14 cellular contexts compared by ENCODE assay signal in genomic region chr15:35752134-35752466, GRCh38.
DNase-seq lines count a peak whose midpoint lies in the region; ATAC-seq and TF ChIP-seq lines count a peak whose summit lies in the region.
"Had no signal": no experiment of that assay in that cellular context is flagged by ENCODE, and none has a peak within 500 bp of the region (broad histone marks: within the 10 kb centered on the region; RNA-seq: fewer than 3 reads in every experiment).

No MANE protein-coding gene starts in this region.

- H3K9me3 ChIP-seq in GM23248 (ENCODE audit: low read depth) (no peaks in the 10 kb centered on the region), MM.1S (replicated peaks; ENCODE audit: insufficient read depth, low read length) (no peaks in the 10 kb centered on the region), endocrine pancreas (ENCODE audit: control insufficient read depth, low read length) (no peaks in the 10 kb centered on the region), smooth muscle cell (replicated peaks; ENCODE audit: low read depth) (no peaks in the 10 kb centered on the region)
- H3K9me3 ChIP-seq: BLaER1 had no signal

- H3K36me3 ChIP-seq in GM23248 (ENCODE audit: low read depth), result no peaks in the 10 kb centered on the region
- no peaks in the 10 kb centered on the region for H3K36me3 ChIP-seq in MM.1S (replicated peaks; ENCODE audit: insufficient read depth, low read length)
- H3K36me3 ChIP-seq in endocrine pancreas (ENCODE audit: control insufficient read depth, insufficient read depth, low read length), result no peaks in the 10 kb centered on the region
- H3K36me3 ChIP-seq in smooth muscle cell (ENCODE audit: low read depth), result no peaks in the 10 kb centered on the region
- H3K36me3 ChIP-seq: BLaER1 had no signal

- in situ Hi-C loops in GM23248 (cut with MboI), result no loop called here

- peak overlapping the region; percentile 63; the same call in 1 of the 2 replicates for H2AFZ ChIP-seq in GM23248
- H2AFZ ChIP-seq in MM.1S (ENCODE audit: low read length), result peak overlapping the region; percentile 21; the same call in 1 of the 2 replicates
- no peak overlapping the region for H2AFZ ChIP-seq in smooth muscle cell (ENCODE audit: low read depth)

- H3F3A ChIP-seq in GM23248 (ENCODE audit: insufficient read depth), result no peaks in the 10 kb centered on the region
- no peaks in the 10 kb centered on the region for H3F3A ChIP-seq in MM.1S (ENCODE audit: insufficient read depth, low read length)
- H3F3A ChIP-seq in smooth muscle cell (ENCODE audit: low read depth), result no peaks in the 10 kb centered on the region

- H3K36me3 Mint-ChIP-seq in T-helper 2 cell treated with Interferon-gamma antibody and Interleukin-4, amounts not matched to agents 5 μg/mL and 100 μg/mL, for 36 hours (ENCODE audit: low read depth), result no peaks in the 10 kb centered on the region
- H3K36me3 Mint-ChIP-seq: CD4-positive, alpha-beta memory T cell had no signal

- no peaks in the 10 kb centered on the region for H3K9me3 Mint-ChIP-seq in T-helper 2 cell treated with Interferon-gamma antibody and Interleukin-4, amounts not matched to agents 5 μg/mL and 100 μg/mL, for 36 hours
- H3K9me3 Mint-ChIP-seq: CD4-positive, alpha-beta memory T cell; HFFc6 had no signal

- H4K20me1 ChIP-seq in GM23248 (ENCODE audit: insufficient read depth) (no peaks in the 10 kb centered on the region), MM.1S (ENCODE audit: insufficient read depth, low read length) (no peaks in the 10 kb centered on the region), smooth muscle cell (ENCODE audit: low read depth) (no peaks in the 10 kb centered on the region)
- H4K20me1 ChIP-seq: BLaER1 had no signal

- no peak overlapping the region for H3K9ac ChIP-seq in GM23248
- H3K9ac ChIP-seq in MM.1S (ENCODE audit: low read length), result no peak overlapping the region
- no peak overlapping the region for H3K9ac ChIP-seq in endocrine pancreas (ENCODE audit: control insufficient read depth, insufficient read depth, low read length)
- H3K9ac ChIP-seq in smooth muscle cell (ENCODE audit: low read depth), result no peak overlapping the region
- H3K9ac ChIP-seq: BLaER1, KMS-11 had no signal

- no peaks in the 10 kb centered on the region for H3K27me3 ChIP-seq in GM23248 (replicated peaks; ENCODE audit: insufficient read depth)
- no peaks in the 10 kb centered on the region for H3K27me3 ChIP-seq in MM.1S (replicated peaks; ENCODE audit: insufficient read depth, low read length)
- no peaks in the 10 kb centered on the region for H3K27me3 ChIP-seq in endocrine pancreas (ENCODE audit: control insufficient read depth, insufficient read depth, low read length)
- H3K27me3 ChIP-seq in smooth muscle cell (ENCODE audit: low read depth), result no peaks in the 10 kb centered on the region
- H3K27me3 ChIP-seq: BLaER1 had no signal

- peak overlapping the region; percentile 9 for H3K4me2 ChIP-seq in GM23248 (ENCODE audit: unreplicated experiment)
- H3K4me2 ChIP-seq in MM.1S (ENCODE audit: low read depth, low read length), result no peak overlapping the region
- peak overlapping the region; percentile 78 for H3K4me2 ChIP-seq in smooth muscle cell
- H3K4me2 ChIP-seq: BLaER1, KMS-11 had no signal

- H3K4me3 ChIP-seq in GM23248 (no peak overlapping the region), MM.1S (ENCODE audit: low read length) (no peak overlapping the region), endocrine pancreas (ENCODE audit: control insufficient read depth, insufficient read depth, low read length) (peak overlapping the region; percentile 30), smooth muscle cell (no peak overlapping the region)
- H3K4me3 ChIP-seq: BLaER1 had no signal

- no peak for DNase-seq in GM23248
- DNase-seq in MM.1S, result no peak
- no peak for DNase-seq in smooth muscle cell (lab: John Stamatoyannopoulos, UW; ENCODE audit: unreplicated experiment)
- no peak for DNase-seq in T-helper 2 cell treated with Interferon-gamma antibody and Interleukin-4, amounts not matched to agents 5 μg/mL and 100 μg/mL, for 36 hours (ENCODE audit: low spot score)
- DNase-seq: DMS153, NCI-H226 had no signal

- no peak overlapping the region for H3K27ac Mint-ChIP-seq in T-helper 2 cell treated with Interferon-gamma antibody and Interleukin-4, amounts not matched to agents 5 μg/mL and 100 μg/mL, for 36 hours
- H3K27ac Mint-ChIP-seq: CD4-positive, alpha-beta memory T cell; HFFc6 had no signal

- H3K9me2 ChIP-seq in GM23248 (ENCODE audit: insufficient read depth) (no peaks in the 10 kb centered on the region), MM.1S (replicated peaks; ENCODE audit: insufficient read depth, low read length) (no peaks in the 10 kb centered on the region)

- peaks cover 27% of the 10 kb centered on the region; the same call in 1 of the 2 replicates for H3K4me1 ChIP-seq in GM23248 (ENCODE audit: insufficient read depth)
- H3K4me1 ChIP-seq in MM.1S (ENCODE audit: low read length), result no peaks in the 10 kb centered on the region
- H3K4me1 ChIP-seq in endocrine pancreas (ENCODE audit: control insufficient read depth, insufficient read depth, low read length), result peaks cover 38% of the 10 kb centered on the region
- peaks cover 7% of the 10 kb centered on the region for H3K4me1 ChIP-seq in smooth muscle cell (ENCODE audit: low read depth)
- H3K4me1 ChIP-seq: BLaER1 had no signal

- no peaks in the 10 kb centered on the region for H3K4me1 Mint-ChIP-seq in T-helper 2 cell treated with Interferon-gamma antibody and Interleukin-4, amounts not matched to agents 5 μg/mL and 100 μg/mL, for 36 hours (ENCODE audit: low read depth)

- ATAC-seq in HG03175 (IDR thresholded peaks at IDR 0.05; ENCODE audit: unreplicated experiment) (no peak), HG03469 (IDR thresholded peaks at IDR 0.05; ENCODE audit: unreplicated experiment) (no peak)

- no peak overlapping the region for H3K27ac ChIP-seq in GM23248
- no peak overlapping the region for H3K27ac ChIP-seq in MM.1S (ENCODE audit: low read length)
- no peak overlapping the region for H3K27ac ChIP-seq in smooth muscle cell (ENCODE audit: low read depth)
- H3K27ac ChIP-seq: BLaER1, HL-60, KMS-11 had no signal

- H3K4me3 Mint-ChIP-seq in T-helper 2 cell treated with Interferon-gamma antibody and Interleukin-4, amounts not matched to agents 5 μg/mL and 100 μg/mL, for 36 hours, result no peak overlapping the region
- H3K4me3 Mint-ChIP-seq: CD4-positive, alpha-beta memory T cell had no signal

- TF ChIP-seq CTCF in MM.1S (IDR thresholded peaks at IDR 0.05; ENCODE audit: low read length) (no peak), smooth muscle cell (IDR thresholded peaks at IDR 0.05; ENCODE audit: borderline replicate concordance, insufficient read depth, poor library complexity, severe bottlenecking) (no peak)

- H3K27me3 Mint-ChIP-seq in T-helper 2 cell treated with Interferon-gamma antibody and Interleukin-4, amounts not matched to agents 5 μg/mL and 100 μg/mL, for 36 hours (ENCODE audit: low read depth), result no peaks in the 10 kb centered on the region

- WGBS in GM23248 (ENCODE audit: low coverage in 1 of 2, low lambda C conversion rate in 2 of 2, missing lambda C conversion rate in 2 of 2), 2 experiments, result 87 to 98% methylated on average over 5 of the region's 5 CpGs
- 80% methylated on average over 5 of the region's 5 CpGs for WGBS in smooth muscle cell (ENCODE audit: low lambda C conversion rate)

- H3K79me2 ChIP-seq in GM23248 (ENCODE audit: insufficient read depth) (no peaks in the 10 kb centered on the region), MM.1S (ENCODE audit: low read length) (no peaks in the 10 kb centered on the region), smooth muscle cell (ENCODE audit: low read depth) (no peaks in the 10 kb centered on the region)
